2 cellular contexts compared by ENCODE assay signal in the genomic region with DNA sequence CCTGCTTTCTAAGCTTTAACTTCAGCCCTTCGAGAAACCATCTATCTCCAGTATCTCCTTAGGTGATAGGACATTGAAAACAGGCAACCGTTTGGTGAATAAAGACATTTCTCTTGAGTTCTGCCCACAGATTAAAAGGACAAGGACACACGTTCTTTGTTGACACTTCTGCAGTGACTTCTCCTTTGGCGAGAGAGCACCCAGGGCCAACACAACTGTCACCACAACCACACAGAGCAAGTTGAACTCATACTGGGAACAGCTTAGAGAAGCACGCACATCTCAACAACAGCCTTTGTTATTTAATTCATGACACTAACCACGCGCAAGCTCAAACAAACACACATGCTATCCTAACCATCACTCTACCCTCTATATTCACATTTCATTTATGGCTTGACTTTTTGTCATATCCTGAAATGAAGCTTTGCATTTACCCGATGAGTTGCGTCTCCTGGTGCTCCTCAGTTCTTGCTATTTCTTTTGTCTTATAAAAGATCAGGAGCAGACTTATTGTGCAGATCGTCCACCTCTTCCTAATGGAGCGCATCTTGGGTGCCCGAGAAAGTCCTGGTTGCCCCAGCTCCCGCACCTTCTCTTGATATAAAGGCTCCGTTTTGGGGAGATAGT.
TF ChIP-seq lines count a peak whose summit lies in the region.

No MANE protein-coding gene starts in this region.

TF ChIP-seq in liver, 16 proteins besides CTCF, POLR2A, EP300 and RAD21:
- TF ChIP-seq, protein P1, sequence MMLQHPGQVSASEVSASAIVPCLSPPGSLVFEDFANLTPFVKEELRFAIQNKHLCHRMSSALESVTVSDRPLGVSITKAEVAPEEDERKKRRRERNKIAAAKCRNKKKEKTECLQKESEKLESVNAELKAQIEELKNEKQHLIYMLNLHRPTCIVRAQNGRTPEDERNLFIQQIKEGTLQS (IDR thresholded peaks at IDR 0.05) = no peak
- TF ChIP-seq HNF4G (IDR thresholded peaks at IDR 0.05) (no peak), HNF4A (conservative IDR thresholded peaks at IDR 0.05) (no peak), EGR1 (IDR thresholded peaks at IDR 0.05; ENCODE audit: low read depth in 2 of 2) (no peak), SP1 (IDR thresholded peaks at IDR 0.05) (no peak), JUND (IDR thresholded peaks at IDR 0.05) (no peak), GABPA (IDR thresholded peaks at IDR 0.05 in 1 of 2, conservative IDR thresholded peaks at IDR 0.05 in 1 of 2) (no peak), TAF1 (conservative IDR thresholded peaks at IDR 0.05) (no peak)
- TF ChIP-seq, protein P2, sequence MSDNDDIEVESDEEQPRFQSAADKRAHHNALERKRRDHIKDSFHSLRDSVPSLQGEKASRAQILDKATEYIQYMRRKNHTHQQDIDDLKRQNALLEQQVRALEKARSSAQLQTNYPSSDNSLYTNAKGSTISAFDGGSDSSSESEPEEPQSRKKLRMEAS (IDR thresholded peaks at IDR 0.05) = no peak
TF ChIP-seq in liver: peak in this region for 0.

TF ChIP-seq in HepG2, 621 proteins besides CTCF, POLR2A, EP300 and RAD21 (continued from another document):
- TF ChIP-seq, protein P3, sequence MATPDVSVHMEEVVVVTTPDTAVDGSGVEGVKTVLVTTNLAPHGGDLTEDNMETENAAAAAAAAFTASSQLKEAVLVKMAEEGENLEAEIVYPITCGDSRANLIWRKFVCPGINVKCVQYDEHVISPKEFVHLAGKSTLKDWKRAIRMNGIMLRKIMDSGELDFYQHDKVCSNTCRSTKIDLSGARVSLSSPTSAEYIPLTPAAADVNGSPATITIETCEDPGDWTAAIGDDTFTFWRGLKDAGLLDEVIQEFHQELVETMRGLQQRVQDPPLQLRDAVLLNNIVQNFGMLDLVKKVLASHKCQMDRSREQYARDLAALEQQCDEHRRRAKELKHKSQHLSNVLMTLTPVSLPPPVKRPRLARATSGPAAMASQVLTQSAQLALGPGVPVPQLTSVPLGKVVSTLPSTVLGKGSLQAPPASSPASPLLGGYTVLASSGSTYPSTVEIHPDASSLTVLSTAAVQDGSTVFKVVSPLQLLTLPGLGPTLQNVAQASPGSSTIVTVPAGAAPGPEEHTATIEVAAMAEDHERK (CRISPR knock-in tag; IDR thresholded peaks at IDR 0.05; ENCODE audit: low read depth) = no peak
- TF ChIP-seq POLR2AphosphoS5 (IDR thresholded peaks at IDR 0.05; ENCODE audit: low read depth, low read length) = no peak
- no peak for TF ChIP-seq XBP1 (CRISPR knock-in tag; IDR thresholded peaks at IDR 0.05)
- TF ChIP-seq, protein P4, sequence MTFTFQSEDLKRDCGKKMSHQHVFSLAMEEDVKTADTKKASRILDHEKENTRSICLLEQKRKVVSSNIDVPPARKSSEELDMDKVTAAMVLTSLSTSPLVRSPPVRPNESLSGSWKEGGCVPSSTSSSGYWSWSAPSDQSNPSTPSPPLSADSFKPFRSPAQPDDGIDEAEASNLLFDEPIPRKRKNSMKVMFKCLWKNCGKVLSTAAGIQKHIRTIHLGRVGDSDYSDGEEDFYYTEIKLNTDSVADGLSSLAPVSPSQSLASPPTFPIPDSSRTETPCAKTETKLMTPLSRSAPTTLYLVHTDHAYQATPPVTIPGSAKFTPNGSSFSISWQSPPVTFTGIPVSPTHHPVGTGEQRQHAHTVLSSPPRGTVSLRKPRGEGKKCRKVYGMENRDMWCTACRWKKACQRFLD (CRISPR knock-in tag; IDR thresholded peaks at IDR 0.05; ENCODE audit: borderline replicate concordance) = no peak
- no peak for TF ChIP-seq DPF2 (CRISPR knock-in tag; IDR thresholded peaks at IDR 0.05; ENCODE audit: borderline replicate concordance, low read depth)
- no peak for TF ChIP-seq MYC (CRISPR knock-in tag; IDR thresholded peaks at IDR 0.05; ENCODE audit: borderline replicate concordance)
- TF ChIP-seq SALL2 (CRISPR knock-in tag; IDR thresholded peaks at IDR 0.05) = no peak
- no peak for TF ChIP-seq ZNF557 (CRISPR knock-in tag; IDR thresholded peaks at IDR 0.05)
- no peak for TF ChIP-seq SRSF9 (IDR thresholded peaks at IDR 0.05; ENCODE audit: borderline replicate concordance, insufficient read depth, low read depth, low read length, poor library complexity, severe bottlenecking)
- TF ChIP-seq ZNF768 (CRISPR knock-in tag; IDR thresholded peaks at IDR 0.05) = no peak
- TF ChIP-seq, protein P5, sequence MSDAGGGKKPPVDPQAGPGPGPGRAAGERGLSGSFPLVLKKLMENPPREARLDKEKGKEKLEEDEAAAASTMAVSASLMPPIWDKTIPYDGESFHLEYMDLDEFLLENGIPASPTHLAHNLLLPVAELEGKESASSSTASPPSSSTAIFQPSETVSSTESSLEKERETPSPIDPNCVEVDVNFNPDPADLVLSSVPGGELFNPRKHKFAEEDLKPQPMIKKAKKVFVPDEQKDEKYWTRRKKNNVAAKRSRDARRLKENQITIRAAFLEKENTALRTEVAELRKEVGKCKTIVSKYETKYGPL (CRISPR knock-in tag; IDR thresholded peaks at IDR 0.05) = no peak
